ENCODE assay signal across 23 cellular contexts in the genomic region with DNA sequence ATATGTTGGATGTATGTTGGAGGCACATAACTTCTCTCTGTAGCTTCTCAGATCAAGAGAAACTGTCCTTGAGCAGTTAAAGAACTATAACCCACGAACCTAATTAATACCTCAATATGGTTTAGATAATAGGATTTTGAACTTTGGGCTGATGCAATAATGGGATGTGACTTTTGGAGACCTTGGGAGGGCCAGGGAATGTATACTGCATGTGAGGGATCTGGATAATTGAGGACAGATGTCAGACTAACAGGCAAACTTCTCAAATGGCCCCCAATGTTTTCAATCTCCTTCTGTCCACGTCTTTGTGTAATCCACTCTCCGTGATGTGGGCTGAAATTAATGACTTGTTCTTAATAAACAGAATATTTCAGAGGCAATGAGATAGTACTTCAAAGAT.
"Had no signal": no experiment of that assay in that cellular context is flagged by ENCODE, and none has a peak within 500 bp of the region (broad histone marks: within the 10 kb centered on the region; RNA-seq: fewer than 3 reads in every experiment).

No MANE protein-coding gene starts in this region.

- H3K36me3 Mint-ChIP-seq: activated naive CD4-positive, alpha-beta T cell treated with anti-CD3 and anti-CD28 coated beads, Interleukin-2, amount 10 ng/mL, durations not matched to agents 7 days and 5 days; activated naive CD8-positive, alpha-beta T cell treated with anti-CD3 and anti-CD28 coated beads for 36 hours had no signal

- H3K9me3 Mint-ChIP-seq: activated CD8-positive, alpha-beta T cell treated with anti-CD3 and anti-CD28 coated beads for 36 hours; activated naive CD4-positive, alpha-beta T cell treated with anti-CD3 and anti-CD28 coated beads, Interleukin-2, amount 10 ng/mL, durations not matched to agents 7 days and 5 days; activated naive CD8-positive, alpha-beta T cell treated with anti-CD3 and anti-CD28 coated beads for 36 hours; activated T-helper 2 cell treated with anti-CD3 and anti-CD28 coated beads, Interferon-gamma antibody, Interleukin-2, Interleukin-4, amounts not matched to agents 10 μg/mL and 5 μg/mL and 100 μg/mL, durations not matched to agents 14 hours and 24 hours and 36 hours; T-helper 2 cell treated with Interferon-gamma antibody and Interleukin-4, amounts not matched to agents 5 μg/mL and 100 μg/mL, for 36 hours had no signal

- H3K4me3 Mint-ChIP-seq: activated CD8-positive, alpha-beta T cell treated with anti-CD3 and anti-CD28 coated beads for 36 hours; activated naive CD4-positive, alpha-beta T cell treated with anti-CD3 and anti-CD28 coated beads, Interleukin-2, amount 10 ng/mL, durations not matched to agents 7 days and 5 days; activated naive CD8-positive, alpha-beta T cell treated with anti-CD3 and anti-CD28 coated beads for 36 hours; activated T-cell treated with anti-CD3 and anti-CD28 coated beads, Interleukin-2, amount 50 U/mL, for 72 hours; T-helper 2 cell treated with Interferon-gamma antibody and Interleukin-4, amounts not matched to agents 5 μg/mL and 100 μg/mL, for 36 hours had no signal

- H3K4me1 Mint-ChIP-seq: activated naive CD4-positive, alpha-beta T cell treated with anti-CD3 and anti-CD28 coated beads, Interleukin-2, amount 10 ng/mL, durations not matched to agents 7 days and 5 days; activated naive CD8-positive, alpha-beta T cell treated with anti-CD3 and anti-CD28 coated beads for 36 hours had no signal

- H3K9ac ChIP-seq: KMS-11 had no signal

- H3K36me3 ChIP-seq: MG63, SJSA1 had no signal

- H3K27ac Mint-ChIP-seq: activated CD8-positive, alpha-beta T cell treated with anti-CD3 and anti-CD28 coated beads for 36 hours; activated naive CD4-positive, alpha-beta T cell treated with anti-CD3 and anti-CD28 coated beads, Interleukin-2, amount 10 ng/mL, durations not matched to agents 7 days and 5 days; activated naive CD8-positive, alpha-beta T cell treated with anti-CD3 and anti-CD28 coated beads for 36 hours; activated T-cell treated with anti-CD3 and anti-CD28 coated beads, Interleukin-2, amount 50 U/mL, for 72 hours; activated T-helper 2 cell treated with anti-CD3 and anti-CD28 coated beads, Interferon-gamma antibody, Interleukin-2, Interleukin-4, amounts not matched to agents 10 μg/mL and 5 μg/mL and 100 μg/mL, durations not matched to agents 14 hours and 24 hours and 36 hours; T-helper 2 cell treated with Interferon-gamma antibody and Interleukin-4, amounts not matched to agents 5 μg/mL and 100 μg/mL, for 36 hours had no signal

- H3K27me3 ChIP-seq: MG63, SJSA1 had no signal

- H3K27ac ChIP-seq: KMS-11, SJSA1 had no signal

- H3K27me3 Mint-ChIP-seq: activated CD8-positive, alpha-beta T cell treated with anti-CD3 and anti-CD28 coated beads for 36 hours; activated naive CD4-positive, alpha-beta T cell treated with anti-CD3 and anti-CD28 coated beads, Interleukin-2, amount 10 ng/mL, durations not matched to agents 7 days and 5 days; activated naive CD8-positive, alpha-beta T cell treated with anti-CD3 and anti-CD28 coated beads for 36 hours had no signal

- DNase-seq: activated CD4-positive, alpha-beta T cell treated with anti-CD3 and anti-CD28 coated beads for 4 hours; activated CD8-positive, alpha-beta memory T cell treated with anti-CD3 and anti-CD28 coated beads, Interleukin-2, amount 50 U/mL, for 4 hours; activated CD8-positive, alpha-beta T cell treated with anti-CD3 and anti-CD28 coated beads for 36 hours; activated gamma-delta T cell treated with Interleukin-2 at 50 U/mL for 16 hours; activated naive CD4-positive, alpha-beta T cell treated with anti-CD3 and anti-CD28 coated beads, Interleukin-2, amount 10 ng/mL, durations not matched to agents 7 days and 5 days; activated naive CD8-positive, alpha-beta T cell treated with anti-CD3 and anti-CD28 coated beads for 36 hours; activated T-cell treated with anti-CD3 and anti-CD28 coated beads, Interleukin-2, amount 50 U/mL, for 72 hours; aorta; central memory CD4-positive, alpha-beta T cell; MG63; MV-4-11; NCI-H1092 treated with DMSO at 0.1 percent for 48 hours; NCI-H1436; NCI-H1694 treated with DMSO at 0.1 percent for 48 hours; NCI-H2081 treated with DMSO at 0.1 percent for 48 hours; NCI-H446 treated with DMSO at 0.1 percent for 48 hours; NCI-H526 treated with DMSO at 0.1 percent for 48 hours; SHP77; SW 1271 had no signal

- H3K4me3 ChIP-seq: MG63, SJSA1 had no signal

- H3K9me3 ChIP-seq: MG63, SJSA1 had no signal

- H3K4me2 ChIP-seq: KMS-11 had no signal
